8 cellular contexts compared by ENCODE assay signal in genomic region chr1:39671793-39672550, GRCh38. TPM values are rescaled to one million over a fixed set of nuclear protein-coding genes. Genes with fewer than 3 reads are reported as not detected.
DNase-seq lines count a peak whose midpoint lies in the region; ATAC-seq, FAIRE-seq and TF ChIP-seq lines count a peak whose summit lies in the region.

NT5C1A (minus strand) TSS chr1:39672107; CDS start chr1:39672038, 69 bp downstream.

- BruUV-seq in Panc1 (replicated peaks; lab: Mats Ljungman, UMichigan) = no TSS peak

- FAIRE-seq in bronchial epithelial cell (lab: Jason Lieb, UNC) = no peak

- no peaks in the 10 kb centered on the region for H3K4me1 ChIP-seq in Panc1 (ENCODE audit: control insufficient read depth, insufficient read depth, low read length)

- peak within 1 kb of the TSS; percentile 38 for H3K4me3 ChIP-seq in Panc1 (ENCODE audit: low read depth in 2 of 2, low read length in 2 of 2)
- H3K4me3 ChIP-seq in bronchial epithelial cell (ENCODE audit: low read depth, low read length) = peak within 1 kb of the TSS; percentile 21

- H3K27ac ChIP-seq in Panc1 (ENCODE audit: low read length) (no peak within 1 kb of the TSS), layer of hippocampus (ENCODE audit: low read depth, low read length) (peak within 1 kb of the TSS; percentile 38)

- TF ChIP-seq CTCF in GM13976 (IDR thresholded peaks at IDR 0.05; ENCODE audit: borderline replicate concordance, control extremely low read depth, extremely low read depth, insufficient read depth, missing control alignments) (no peak), Panc1 (IDR thresholded peaks at IDR 0.05) (no peak), bronchial epithelial cell (IDR thresholded peaks at IDR 0.05; ENCODE audit: insufficient read depth, low read length, severe bottlenecking) (no peak)

- in situ Hi-C loops in GM13976 (cut with MboI; ENCODE audit: low sequenced_read_pairs, unreplicated experiment) = no loop called here
- in situ Hi-C loops in Panc1 (cut with HindIII; ENCODE audit: low pct_unique_long_range_greater_than_20kb, low sequenced_read_pairs) = no loop called here

- ATAC-seq in Panc1 (peak; percentile 71), GM19455 (IDR thresholded peaks at IDR 0.05; ENCODE audit: unreplicated experiment) (no peak), GM19324 (IDR thresholded peaks at IDR 0.05; ENCODE audit: low FRiP score, unreplicated experiment) (no peak)
- ATAC-seq in stimulated activated naive CD8-positive, alpha-beta T cell treated with anti-CD3 and anti-CD28 coated beads, Interleukin-15, Interleukin-2, amounts not matched to agents 100 U/mL and 50 U/mL, for 24 hours = peak; percentile 5

- peak; percentile 78 for DNase-seq in GM13976 (ENCODE audit: low spot score)
- no peak for DNase-seq in Panc1 (ENCODE audit: low read depth, low spot score)
- DNase-seq in bronchial epithelial cell (ENCODE audit: low read depth) = no peak
- peak; percentile 42 for DNase-seq in stimulated activated naive CD8-positive, alpha-beta T cell treated with anti-CD3 and anti-CD28 coated beads, Interleukin-15, Interleukin-2, amounts not matched to agents 100 U/mL and 50 U/mL, for 24 hours
- DNase-seq in NOMO-1 treated with dmso at 0.1 percent for 144 hours (lab: John Stamatoyannopoulos, UW; ENCODE audit: unreplicated experiment) = no peak

- H3K36me3 ChIP-seq in Panc1 (ENCODE audit: control insufficient read depth, insufficient read depth, low read length) = no peaks in the 10 kb centered on the region
- no peaks in the 10 kb centered on the region for H3K36me3 ChIP-seq in bronchial epithelial cell (ENCODE audit: control insufficient read depth, insufficient read depth, low read length)

- intact Hi-C loops in Panc1 (cut with micrococcal nuclease; ENCODE audit: unreplicated experiment) = no loop called here

- H3K27me3 ChIP-seq in Panc1 (ENCODE audit: control insufficient read depth, insufficient read depth, low read length) = peaks cover 13% of the 10 kb centered on the region
- H3K27me3 ChIP-seq in bronchial epithelial cell (ENCODE audit: control insufficient read depth, insufficient read depth, low read length) = peaks cover 14% of the 10 kb centered on the region
- no peaks in the 10 kb centered on the region for H3K27me3 ChIP-seq in layer of hippocampus (ENCODE audit: control insufficient read depth, insufficient read depth, low read length)

- no peaks in the 10 kb centered on the region for H3K9me3 ChIP-seq in Panc1 (ENCODE audit: control insufficient read depth, insufficient read depth, low read depth, low read length)

- POLR2A ChIA-PET in Panc1 (lab: Charles Lee) = no interaction called here

- CTCF ChIA-PET in Panc1 (lab: Charles Lee) = interaction anchor here (0.7 to 1.2 kb wide), 2 partner anchors 14 to 25 kb away, joined by 3 read pairs; no protein-coding TSS in a partner anchor

RNA-seq across cellular contexts. Expression of gene NT5C1A, which starts in this region (rescaled TPM):
- not detected for total RNA-seq in Panc1 (2021; ENCODE audit: unreplicated experiment)
- polyA plus RNA-seq in Panc1 (2012; ENCODE audit: insufficient read length) = not detected
- not detected in 2 replicates for total RNA-seq in bronchial epithelial cell

Comparison
In these comparisons a context has a peak if more than half of its experiments do, and no peak if none do; other contexts are left out.
1. Peak in ATAC-seq and H3K4me3 ChIP-seq in Panc1; RNA of the gene not detected or under 1 TPM.
2. DNase-seq: peak in GM13976 (single experiment) and stimulated activated naive CD8-positive, alpha-beta T cell treated with anti-CD3 and anti-CD28 coated beads, Interleukin-15, Interleukin-2, amounts not matched to agents 100 U/mL and 50 U/mL, for 24 hours (single experiment); none in Panc1 (single experiment), bronchial epithelial cell (single experiment) and NOMO-1 treated with dmso at 0.1 percent for 144 hours (single experiment).